ENCODE assay signal across 1 cellular context in genomic region chr10:22704348-22705341, GRCh38.
TF ChIP-seq lines count a peak whose summit lies in the region.

No MANE protein-coding gene starts in this region.

TF ChIP-seq in GM12878, 131 proteins besides CTCF, POLR2A, EP300 and RAD21 (continued from another document and continues in another):
- TF ChIP-seq ZNF687 (IDR thresholded peaks at IDR 0.05) (peak; percentile 79), RBBP5 (conservative IDR thresholded peaks at IDR 0.05) (no peak), KLF5 (IDR thresholded peaks at IDR 0.05; ENCODE audit: partially characterized antibody) (no peak), STAT1 (conservative IDR thresholded peaks at IDR 0.05) (no peak), CREB1 (IDR thresholded peaks at IDR 0.05; ENCODE audit: low read depth) (no peak), LARP7 (IDR thresholded peaks at IDR 0.05) (no peak), RCOR1 (conservative IDR thresholded peaks at IDR 0.05; ENCODE audit: low read depth, low read length) (no peak), BMI1 (IDR thresholded peaks at IDR 0.05; ENCODE audit: borderline replicate concordance) (no peak), HDAC6 (IDR thresholded peaks at IDR 0.05; ENCODE audit: unreplicated experiment) (no peak), BCL11A (IDR thresholded peaks at IDR 0.05; ENCODE audit: low read depth, low read length) (no peak), SP1 (IDR thresholded peaks at IDR 0.05; ENCODE audit: low read depth, low read length) (peak; percentile 8), ZBTB40 (IDR thresholded peaks at IDR 0.05; ENCODE audit: borderline replicate concordance) (peak; percentile 48; the same call in 1 of the 2 replicates), NFIC (IDR thresholded peaks at IDR 0.05; ENCODE audit: low read depth, low read length) (peak; percentile 33), ZSCAN29 (IDR thresholded peaks at IDR 0.05) (no peak), ZNF274 (IDR thresholded peaks at IDR 0.05; ENCODE audit: insufficient read depth, insufficient read length) (no peak), CREM (IDR thresholded peaks at IDR 0.05; ENCODE audit: low read depth) (no peak), MXI1 (IDR thresholded peaks at IDR 0.05; ENCODE audit: low read depth, low read length) (no peak), BACH1 (IDR thresholded peaks at IDR 0.05; ENCODE audit: borderline replicate concordance) (no peak), ZNF592 (IDR thresholded peaks at IDR 0.05) (no peak), MYC (IDR thresholded peaks at IDR 0.05; ENCODE audit: insufficient read depth, insufficient read length, insufficient replicate concordance, low read length, severe bottlenecking) (no peak), MLLT1 (IDR thresholded peaks at IDR 0.05) (no peak), RFX5 (IDR thresholded peaks at IDR 0.05; ENCODE audit: low read depth, low read length) (no peak), SUZ12 (IDR thresholded peaks at IDR 0.05; ENCODE audit: unreplicated experiment) (no peak), POLR2AphosphoS2 (IDR thresholded peaks at IDR 0.05; ENCODE audit: low read depth, low read length) (no peak), RUNX3 (IDR thresholded peaks at IDR 0.05; ENCODE audit: low read length) (peak; percentile 76), HDAC2 (IDR thresholded peaks at IDR 0.05) (no peak)
- TF ChIP-seq, protein P1, sequence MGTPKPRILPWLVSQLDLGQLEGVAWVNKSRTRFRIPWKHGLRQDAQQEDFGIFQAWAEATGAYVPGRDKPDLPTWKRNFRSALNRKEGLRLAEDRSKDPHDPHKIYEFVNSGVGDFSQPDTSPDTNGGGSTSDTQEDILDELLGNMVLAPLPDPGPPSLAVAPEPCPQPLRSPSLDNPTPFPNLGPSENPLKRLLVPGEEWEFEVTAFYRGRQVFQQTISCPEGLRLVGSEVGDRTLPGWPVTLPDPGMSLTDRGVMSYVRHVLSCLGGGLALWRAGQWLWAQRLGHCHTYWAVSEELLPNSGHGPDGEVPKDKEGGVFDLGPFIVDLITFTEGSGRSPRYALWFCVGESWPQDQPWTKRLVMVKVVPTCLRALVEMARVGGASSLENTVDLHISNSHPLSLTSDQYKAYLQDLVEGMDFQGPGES (IDR thresholded peaks at IDR 0.05), result no peak
- TF ChIP-seq, protein P2, sequence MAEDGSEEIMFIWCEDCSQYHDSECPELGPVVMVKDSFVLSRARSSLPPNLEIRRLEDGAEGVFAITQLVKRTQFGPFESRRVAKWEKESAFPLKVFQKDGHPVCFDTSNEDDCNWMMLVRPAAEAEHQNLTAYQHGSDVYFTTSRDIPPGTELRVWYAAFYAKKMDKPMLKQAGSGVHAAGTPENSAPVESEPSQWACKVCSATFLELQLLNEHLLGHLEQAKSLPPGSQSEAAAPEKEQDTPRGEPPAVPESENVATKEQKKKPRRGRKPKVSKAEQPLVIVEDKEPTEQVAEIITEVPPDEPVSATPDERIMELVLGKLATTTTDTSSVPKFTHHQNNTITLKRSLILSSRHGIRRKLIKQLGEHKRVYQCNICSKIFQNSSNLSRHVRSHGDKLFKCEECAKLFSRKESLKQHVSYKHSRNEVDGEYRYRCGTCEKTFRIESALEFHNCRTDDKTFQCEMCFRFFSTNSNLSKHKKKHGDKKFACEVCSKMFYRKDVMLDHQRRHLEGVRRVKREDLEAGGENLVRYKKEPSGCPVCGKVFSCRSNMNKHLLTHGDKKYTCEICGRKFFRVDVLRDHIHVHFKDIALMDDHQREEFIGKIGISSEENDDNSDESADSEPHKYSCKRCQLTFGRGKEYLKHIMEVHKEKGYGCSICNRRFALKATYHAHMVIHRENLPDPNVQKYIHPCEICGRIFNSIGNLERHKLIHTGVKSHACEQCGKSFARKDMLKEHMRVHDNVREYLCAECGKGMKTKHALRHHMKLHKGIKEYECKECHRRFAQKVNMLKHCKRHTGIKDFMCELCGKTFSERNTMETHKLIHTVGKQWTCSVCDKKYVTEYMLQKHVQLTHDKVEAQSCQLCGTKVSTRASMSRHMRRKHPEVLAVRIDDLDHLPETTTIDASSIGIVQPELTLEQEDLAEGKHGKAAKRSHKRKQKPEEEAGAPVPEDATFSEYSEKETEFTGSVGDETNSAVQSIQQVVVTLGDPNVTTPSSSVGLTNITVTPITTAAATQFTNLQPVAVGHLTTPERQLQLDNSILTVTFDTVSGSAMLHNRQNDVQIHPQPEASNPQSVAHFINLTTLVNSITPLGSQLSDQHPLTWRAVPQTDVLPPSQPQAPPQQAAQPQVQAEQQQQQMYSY (CRISPR knock-in tag; IDR thresholded peaks at IDR 0.05), result no peak
- TF ChIP-seq, protein P3, sequence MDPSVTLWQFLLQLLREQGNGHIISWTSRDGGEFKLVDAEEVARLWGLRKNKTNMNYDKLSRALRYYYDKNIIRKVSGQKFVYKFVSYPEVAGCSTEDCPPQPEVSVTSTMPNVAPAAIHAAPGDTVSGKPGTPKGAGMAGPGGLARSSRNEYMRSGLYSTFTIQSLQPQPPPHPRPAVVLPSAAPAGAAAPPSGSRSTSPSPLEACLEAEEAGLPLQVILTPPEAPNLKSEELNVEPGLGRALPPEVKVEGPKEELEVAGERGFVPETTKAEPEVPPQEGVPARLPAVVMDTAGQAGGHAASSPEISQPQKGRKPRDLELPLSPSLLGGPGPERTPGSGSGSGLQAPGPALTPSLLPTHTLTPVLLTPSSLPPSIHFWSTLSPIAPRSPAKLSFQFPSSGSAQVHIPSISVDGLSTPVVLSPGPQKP (IDR thresholded peaks at IDR 0.05; ENCODE audit: low read depth, low read length), result no peak
- TF ChIP-seq, protein P4, sequence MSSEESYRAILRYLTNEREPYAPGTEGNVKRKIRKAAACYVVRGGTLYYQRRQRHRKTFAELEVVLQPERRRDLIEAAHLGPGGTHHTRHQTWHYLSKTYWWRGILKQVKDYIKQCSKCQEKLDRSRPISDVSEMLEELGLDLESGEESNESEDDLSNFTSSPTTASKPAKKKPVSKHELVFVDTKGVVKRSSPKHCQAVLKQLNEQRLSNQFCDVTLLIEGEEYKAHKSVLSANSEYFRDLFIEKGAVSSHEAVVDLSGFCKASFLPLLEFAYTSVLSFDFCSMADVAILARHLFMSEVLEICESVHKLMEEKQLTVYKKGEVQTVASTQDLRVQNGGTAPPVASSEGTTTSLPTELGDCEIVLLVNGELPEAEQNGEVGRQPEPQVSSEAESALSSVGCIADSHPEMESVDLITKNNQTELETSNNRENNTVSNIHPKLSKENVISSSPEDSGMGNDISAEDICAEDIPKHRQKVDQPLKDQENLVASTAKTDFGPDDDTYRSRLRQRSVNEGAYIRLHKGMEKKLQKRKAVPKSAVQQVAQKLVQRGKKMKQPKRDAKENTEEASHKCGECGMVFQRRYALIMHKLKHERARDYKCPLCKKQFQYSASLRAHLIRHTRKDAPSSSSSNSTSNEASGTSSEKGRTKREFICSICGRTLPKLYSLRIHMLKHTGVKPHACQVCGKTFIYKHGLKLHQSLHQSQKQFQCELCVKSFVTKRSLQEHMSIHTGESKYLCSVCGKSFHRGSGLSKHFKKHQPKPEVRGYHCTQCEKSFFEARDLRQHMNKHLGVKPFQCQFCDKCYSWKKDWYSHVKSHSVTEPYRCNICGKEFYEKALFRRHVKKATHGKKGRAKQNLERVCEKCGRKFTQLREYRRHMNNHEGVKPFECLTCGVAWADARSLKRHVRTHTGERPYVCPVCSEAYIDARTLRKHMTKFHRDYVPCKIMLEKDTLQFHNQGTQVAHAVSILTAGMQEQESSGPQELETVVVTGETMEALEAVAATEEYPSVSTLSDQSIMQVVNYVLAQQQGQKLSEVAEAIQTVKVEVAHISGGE (CRISPR knock-in tag; IDR thresholded peaks at IDR 0.05), result no peak
- TF ChIP-seq, protein P5, sequence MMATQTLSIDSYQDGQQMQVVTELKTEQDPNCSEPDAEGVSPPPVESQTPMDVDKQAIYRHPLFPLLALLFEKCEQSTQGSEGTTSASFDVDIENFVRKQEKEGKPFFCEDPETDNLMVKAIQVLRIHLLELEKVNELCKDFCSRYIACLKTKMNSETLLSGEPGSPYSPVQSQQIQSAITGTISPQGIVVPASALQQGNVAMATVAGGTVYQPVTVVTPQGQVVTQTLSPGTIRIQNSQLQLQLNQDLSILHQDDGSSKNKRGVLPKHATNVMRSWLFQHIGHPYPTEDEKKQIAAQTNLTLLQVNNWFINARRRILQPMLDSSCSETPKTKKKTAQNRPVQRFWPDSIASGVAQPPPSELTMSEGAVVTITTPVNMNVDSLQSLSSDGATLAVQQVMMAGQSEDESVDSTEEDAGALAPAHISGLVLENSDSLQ (IDR thresholded peaks at IDR 0.05), result no peak; the same call in 1 of the 2 replicates
